Comparison of ENCODE assay signal across 1 cellular context in the genomic region with DNA sequence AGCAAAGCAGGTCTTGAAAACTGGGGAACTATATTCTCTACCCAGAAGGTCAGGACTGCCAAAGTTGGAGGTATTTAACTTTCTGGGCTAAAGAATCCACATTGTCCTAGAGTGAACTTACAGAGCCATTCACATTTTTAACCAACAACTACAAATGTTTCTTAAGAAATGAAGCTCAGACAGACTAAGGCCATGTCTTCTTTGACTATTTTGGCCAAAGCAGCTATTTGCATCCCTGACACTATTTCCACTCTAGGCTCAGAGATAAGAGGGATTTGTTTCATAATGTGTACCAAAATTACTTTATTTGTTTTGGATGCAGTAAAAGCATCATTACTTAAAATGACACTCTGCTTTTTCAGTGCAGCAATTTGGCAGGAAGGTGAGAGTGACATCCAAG.
TF ChIP-seq lines count a peak whose summit lies in the region.

No MANE protein-coding gene starts in this region.

TF ChIP-seq in GM23338, 12 proteins besides CTCF, POLR2A, EP300 and RAD21 (continued from another document):
- TF ChIP-seq, protein P1, sequence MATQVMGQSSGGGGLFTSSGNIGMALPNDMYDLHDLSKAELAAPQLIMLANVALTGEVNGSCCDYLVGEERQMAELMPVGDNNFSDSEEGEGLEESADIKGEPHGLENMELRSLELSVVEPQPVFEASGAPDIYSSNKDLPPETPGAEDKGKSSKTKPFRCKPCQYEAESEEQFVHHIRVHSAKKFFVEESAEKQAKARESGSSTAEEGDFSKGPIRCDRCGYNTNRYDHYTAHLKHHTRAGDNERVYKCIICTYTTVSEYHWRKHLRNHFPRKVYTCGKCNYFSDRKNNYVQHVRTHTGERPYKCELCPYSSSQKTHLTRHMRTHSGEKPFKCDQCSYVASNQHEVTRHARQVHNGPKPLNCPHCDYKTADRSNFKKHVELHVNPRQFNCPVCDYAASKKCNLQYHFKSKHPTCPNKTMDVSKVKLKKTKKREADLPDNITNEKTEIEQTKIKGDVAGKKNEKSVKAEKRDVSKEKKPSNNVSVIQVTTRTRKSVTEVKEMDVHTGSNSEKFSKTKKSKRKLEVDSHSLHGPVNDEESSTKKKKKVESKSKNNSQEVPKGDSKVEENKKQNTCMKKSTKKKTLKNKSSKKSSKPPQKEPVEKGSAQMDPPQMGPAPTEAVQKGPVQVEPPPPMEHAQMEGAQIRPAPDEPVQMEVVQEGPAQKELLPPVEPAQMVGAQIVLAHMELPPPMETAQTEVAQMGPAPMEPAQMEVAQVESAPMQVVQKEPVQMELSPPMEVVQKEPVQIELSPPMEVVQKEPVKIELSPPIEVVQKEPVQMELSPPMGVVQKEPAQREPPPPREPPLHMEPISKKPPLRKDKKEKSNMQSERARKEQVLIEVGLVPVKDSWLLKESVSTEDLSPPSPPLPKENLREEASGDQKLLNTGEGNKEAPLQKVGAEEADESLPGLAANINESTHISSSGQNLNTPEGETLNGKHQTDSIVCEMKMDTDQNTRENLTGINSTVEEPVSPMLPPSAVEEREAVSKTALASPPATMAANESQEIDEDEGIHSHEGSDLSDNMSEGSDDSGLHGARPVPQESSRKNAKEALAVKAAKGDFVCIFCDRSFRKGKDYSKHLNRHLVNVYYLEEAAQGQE (IDR thresholded peaks at IDR 0.05; ENCODE audit: unreplicated experiment), result no peak
- no peak for TF ChIP-seq CREB1 (CRISPR knock-in tag; IDR thresholded peaks at IDR 0.05; ENCODE audit: low read depth)
- TF ChIP-seq ZNF114 (CRISPR knock-in tag; IDR thresholded peaks at IDR 0.05), result no peak
- TF ChIP-seq EZH2 (IDR thresholded peaks at IDR 0.05; ENCODE audit: low read depth, unreplicated experiment), result no peak
- TF ChIP-seq EZH2phosphoT487 (IDR thresholded peaks at IDR 0.05; ENCODE audit: unreplicated experiment), result no peak
- no peak for TF ChIP-seq ZNF462 (CRISPR knock-in tag; IDR thresholded peaks at IDR 0.05)
